8 cellular contexts compared by ENCODE assay signal in genomic region chr4:1009647-1010521, GRCh38. TPM values are rescaled to one million over a fixed set of nuclear protein-coding genes. Genes with fewer than 3 reads are reported as not detected.
DNase-seq lines count a peak whose midpoint lies in the region; ATAC-seq lines count a peak whose summit lies in the region.

No MANE protein-coding gene starts in this region.

- POLR2A ChIA-PET in activated CD4-positive, alpha-beta memory T cell treated with anti-CD3 and anti-CD28 coated beads for 36 hours (lab: Charles Lee): interaction anchor here (0.9 to 1.0 kb wide), 2 partner anchors 23 to 239 kb away, joined by 3 read pairs; partner anchors contain the start of gene IDUA

- peaks cover 0 to 2% (median 0%) of the 10 kb centered on the region in 7 donors for H3K9me3 Mint-ChIP-seq in CD4-positive, CD25-positive, alpha-beta regulatory T cell
- no peaks in the 10 kb centered on the region for H3K9me3 Mint-ChIP-seq in activated CD4-positive, alpha-beta memory T cell treated with anti-CD3 and anti-CD28 coated beads for 36 hours

- H3K4me1 ChIP-seq in CD4-positive, CD25-positive, alpha-beta regulatory T cell (ENCODE audit: control insufficient read depth, insufficient read depth, low read length, poor library complexity, severe bottlenecking): peaks cover 31% of the 10 kb centered on the region

- H3K27ac ChIP-seq in CD4-positive, CD25-positive, alpha-beta regulatory T cell (ENCODE audit: insufficient read depth, low read length, poor library complexity, severe bottlenecking): peak overlapping the region; percentile 84

- DNase-seq in CD4-positive, CD25-positive, alpha-beta regulatory T cell: peak; percentile 61 to 70 (median 67)
- DNase-seq in MV-4-11 (lab: John Stamatoyannopoulos, UW) (peak; percentile 32), medulla oblongata (ENCODE audit: extremely low spot score) (peak; percentile 62), A172 (ENCODE audit: low spot score) (no peak)
- DNase-seq in activated CD4-positive, alpha-beta memory T cell treated with anti-CD3 and anti-CD28 coated beads for 36 hours: peak; percentile 80
- peak; percentile 69 for DNase-seq in effector CD4-positive, alpha-beta T cell
- peak; percentile 26 to 74 (median 49) for DNase-seq in stimulated activated CD4-positive, alpha-beta T cell treated with anti-CD3 and anti-CD28 coated beads, TNF-alpha, amount 100 ng/mL, for 48 hours (ENCODE audit: low read depth in 3 of 3)

- H3K36me3 Mint-ChIP-seq in CD4-positive, CD25-positive, alpha-beta regulatory T cell: no peaks in the 10 kb centered on the region
- no peaks in the 10 kb centered on the region for H3K36me3 Mint-ChIP-seq in activated CD4-positive, alpha-beta memory T cell treated with anti-CD3 and anti-CD28 coated beads for 36 hours

- no peaks in the 10 kb centered on the region for H3K36me3 ChIP-seq in CD4-positive, CD25-positive, alpha-beta regulatory T cell (ENCODE audit: control insufficient read depth, insufficient read depth, low read length)

- peaks cover 0 to 2% of the 10 kb centered on the region in 2 experiments for H3K9me3 ChIP-seq in CD4-positive, CD25-positive, alpha-beta regulatory T cell (ENCODE audit: control insufficient read depth in 2 of 2, low read length in 2 of 2)

- CTCF ChIA-PET in activated CD4-positive, alpha-beta memory T cell treated with anti-CD3 and anti-CD28 coated beads for 36 hours (lab: Charles Lee): interaction anchor here (0.9 to 1.0 kb wide), 3 partner anchors 11 to 267 kb away, joined by 3 to 5 read pairs (median 3); no protein-coding TSS in a partner anchor

- H3K4me1 Mint-ChIP-seq in CD4-positive, CD25-positive, alpha-beta regulatory T cell: peaks cover 0 to 15% (median 6%) of the 10 kb centered on the region in 4 donors
- peaks cover 10% of the 10 kb centered on the region for H3K4me1 Mint-ChIP-seq in activated CD4-positive, alpha-beta memory T cell treated with anti-CD3 and anti-CD28 coated beads for 36 hours (ENCODE audit: low read depth)

- intact Hi-C loops in activated CD4-positive, alpha-beta memory T cell treated with anti-CD3 and anti-CD28 coated beads for 36 hours (cut with micrococcal nuclease): loop anchor here (1.0 to 5.0 kb wide), 5 partner anchors 78 to 337 kb away; partner anchors contain the start of genes CTBP1, GAK, MAEA and TMEM175

- peak overlapping the region; percentile 88 to 98 (median 92) for H3K4me3 Mint-ChIP-seq in CD4-positive, CD25-positive, alpha-beta regulatory T cell
- H3K4me3 Mint-ChIP-seq in activated CD4-positive, alpha-beta memory T cell treated with anti-CD3 and anti-CD28 coated beads for 36 hours: peak overlapping the region; percentile 70

- H3K27me3 Mint-ChIP-seq in CD4-positive, CD25-positive, alpha-beta regulatory T cell: peaks cover 28% of the 10 kb centered on the region
- H3K27me3 Mint-ChIP-seq in activated CD4-positive, alpha-beta memory T cell treated with anti-CD3 and anti-CD28 coated beads for 36 hours: peaks cover 30% of the 10 kb centered on the region

- peak overlapping the region; percentile 26 for H3K4me3 ChIP-seq in CD4-positive, CD25-positive, alpha-beta regulatory T cell (ENCODE audit: low read depth, low read length)

- peaks cover 5% of the 10 kb centered on the region for H3K27me3 ChIP-seq in CD4-positive, CD25-positive, alpha-beta regulatory T cell (ENCODE audit: control insufficient read depth, insufficient read depth, low read length)

- H3K27ac Mint-ChIP-seq in CD4-positive, CD25-positive, alpha-beta regulatory T cell: peak overlapping the region in 2 of 3 donors; percentile 92 to 98
- peak overlapping the region; percentile 76 for H3K27ac Mint-ChIP-seq in activated CD4-positive, alpha-beta memory T cell treated with anti-CD3 and anti-CD28 coated beads for 36 hours

- peak; percentile 43 to 58 for ATAC-seq in CD4-positive, CD25-positive, alpha-beta regulatory T cell (ENCODE audit: low read depth in 2 of 2)
- peak; percentile 37 for ATAC-seq in GM21423 (IDR thresholded peaks at IDR 0.05; ENCODE audit: unreplicated experiment)

RNA-seq across cellular contexts. Expression of gene FGFRL1, which starts 1.5 kb away (rescaled TPM):
- total RNA-seq in CD4-positive, CD25-positive, alpha-beta regulatory T cell: 14.3 TPM
- 1 to 10 TPM in 1 of 4 donors, under 1 TPM in 3; 0.27 to 1.6 (median 0.33) TPM for polyA plus RNA-seq in CD4-positive, CD25-positive, alpha-beta regulatory T cell
- 10 to 100 TPM; 12.2 to 15.1 TPM for total RNA-seq in activated CD4-positive, alpha-beta memory T cell treated with anti-CD3 and anti-CD28 coated beads for 36 hours
- 85.0 and 102 TPM in 2 replicates for total RNA-seq in A172 (2014; rRNA removed; shearing (Covaris generic))

RNA-seq across cellular contexts. Expression of gene SLC26A1, which starts 16.7 kb away (rescaled TPM):
- total RNA-seq in CD4-positive, CD25-positive, alpha-beta regulatory T cell: 0.37 TPM
- polyA plus RNA-seq in CD4-positive, CD25-positive, alpha-beta regulatory T cell: 1 to 10 TPM in 2 of 4 donors, under 1 TPM in 2; 0.42 to 1.7 (median 1.0) TPM
- total RNA-seq in activated CD4-positive, alpha-beta memory T cell treated with anti-CD3 and anti-CD28 coated beads for 36 hours: not detected
- 0.41 TPM in 1 of 2 replicates, not detected in the other for total RNA-seq in A172 (2014; rRNA removed; shearing (Covaris generic))

RNA-seq across cellular contexts. Expression of gene IDUA, which starts 23.0 kb away (rescaled TPM):
- 55.5 TPM for total RNA-seq in CD4-positive, CD25-positive, alpha-beta regulatory T cell
- polyA plus RNA-seq in CD4-positive, CD25-positive, alpha-beta regulatory T cell: 10 to 100 TPM in 1 of 4 donors, 1 to 10 TPM in 3; 7.5 to 13.1 (median 8.5) TPM
- 10 to 100 TPM in 1 of 2 experiments, 1 to 10 TPM in 1; 9.0 to 10.1 TPM for total RNA-seq in activated CD4-positive, alpha-beta memory T cell treated with anti-CD3 and anti-CD28 coated beads for 36 hours
- 14.1 and 16.1 TPM in 2 replicates for total RNA-seq in A172 (2014; rRNA removed; shearing (Covaris generic))

RNA-seq across cellular contexts. Expression of gene DGKQ, which starts 36.5 kb away (rescaled TPM):
- total RNA-seq in CD4-positive, CD25-positive, alpha-beta regulatory T cell: 22.5 TPM
- 1 to 10 TPM; 2.4 to 5.4 (median 3.1) TPM for polyA plus RNA-seq in CD4-positive, CD25-positive, alpha-beta regulatory T cell
- 10 to 100 TPM; 11.1 to 11.4 TPM for total RNA-seq in activated CD4-positive, alpha-beta memory T cell treated with anti-CD3 and anti-CD28 coated beads for 36 hours
- total RNA-seq in A172 (2014; rRNA removed; shearing (Covaris generic)): 17.4 and 25.0 TPM in 2 replicates
